ENCODE assay signal across 20 cellular contexts in genomic region chr2:30541680-30542079, GRCh38.
DNase-seq lines count a peak whose midpoint lies in the region; ATAC-seq, FAIRE-seq and TF ChIP-seq lines count a peak whose summit lies in the region.
"Had no signal": no experiment of that assay in that cellular context is flagged by ENCODE, and none has a peak within 500 bp of the region (broad histone marks: within the 10 kb centered on the region; RNA-seq: fewer than 3 reads in every experiment).

No MANE protein-coding gene starts in this region.

- no peak overlapping the region for H3K23ac ChIP-seq in neuronal stem cell (ENCODE audit: low read depth, low read length, poor library complexity)

- no peak for DNase-seq in activated CD4-positive, alpha-beta T cell treated with anti-CD3 and anti-CD28 coated beads, Interleukin-2, amount 10 ng/mL, durations not matched to agents 24 days and 14 days
- no peak for DNase-seq in activated CD4-positive, alpha-beta T cell treated with anti-CD3 and anti-CD28 coated beads, Interleukin-2, amount 50 U/mL, for 4 hours
- DNase-seq in Jurkat, Clone E6-1 (ENCODE audit: low read depth, low spot score), result peak; percentile 59
- peak; percentile 10 for DNase-seq in astrocyte (ENCODE audit: low read depth)
- no peak for DNase-seq in stimulated activated naive B cell treated with anti-CD40 and anti-IgM and Interleukin-4, amounts not matched to agents 10 μg/mL and 1 μg/mL and 100 μg/mL, for 72 hours
- no peak for DNase-seq in neuronal stem cell (ENCODE audit: low spot score)
- DNase-seq in adrenal gland, result no peak
- DNase-seq in NCI-H510A treated with DMSO at 0.1 percent for 48 hours (lab: John Stamatoyannopoulos, UW), result no peak
- DNase-seq: 8988T; CD8-positive, alpha-beta memory T cell; GDM1; HCEC 1CT; IMR-90; NCI-H1048; NCI-H146; NCI-H2081 treated with DMSO at 0.1 percent for 48 hours; NCI-H510A; NCI-H82 had no signal

- H3K4me1 ChIP-seq in astrocyte (ENCODE audit: insufficient read depth, low read length) (no peaks in the 10 kb centered on the region), neuronal stem cell (ENCODE audit: control insufficient read depth in 2 of 2, insufficient read depth in 1 of 2, low read depth in 1 of 2, low read length in 2 of 2) (no peaks in the 10 kb centered on the region), adrenal gland (replicated peaks in 1 of 2) (no peaks in the 10 kb centered on the region)

- H3K79me2 ChIP-seq in astrocyte (ENCODE audit: insufficient read depth, low read length), result no peaks in the 10 kb centered on the region

- no peak overlapping the region for H3K4ac ChIP-seq in neuronal stem cell (ENCODE audit: low read length)

- H3K36me3 Mint-ChIP-seq in activated CD4-positive, alpha-beta T cell treated with anti-CD3 and anti-CD28 coated beads, Interleukin-2, amount 10 ng/mL, durations not matched to agents 24 days and 14 days (ENCODE audit: low read depth), result peaks cover 15% of the 10 kb centered on the region
- peaks cover 2% of the 10 kb centered on the region for H3K36me3 Mint-ChIP-seq in astrocyte (ENCODE audit: low read depth, unreplicated experiment)
- H3K36me3 Mint-ChIP-seq in stimulated activated naive B cell treated with anti-CD40 and anti-IgM and Interleukin-4, amounts not matched to agents 10 μg/mL and 1 μg/mL and 100 μg/mL, for 72 hours, result peaks cover 32 to 58% of the 10 kb centered on the region in 2 donors

- H4K8ac ChIP-seq in neuronal stem cell (ENCODE audit: low read depth, low read length), result no peak overlapping the region

- FAIRE-seq in astrocyte (lab: Jason Lieb, UNC), result no peak
- FAIRE-seq: D721Med had no signal

- H3K9ac ChIP-seq in astrocyte (ENCODE audit: low read length) (no peak overlapping the region), neuronal stem cell (ENCODE audit: low read depth, low read length, poor library complexity) (no peak overlapping the region)
- H3K9ac ChIP-seq: BLaER1 treated with 17β-estradiol and CSF1 and Interleukin-3, amounts not matched to agents 10 nM and 100 nM had no signal

- intact Hi-C loops in activated CD4-positive, alpha-beta T cell treated with anti-CD3 and anti-CD28 coated beads, Interleukin-2, amount 10 ng/mL, durations not matched to agents 24 days and 14 days (cut with micrococcal nuclease), result no loop called here
- intact Hi-C loops in adrenal gland (cut with DNase I), result no loop called here

- H3K27ac ChIP-seq in astrocyte (ENCODE audit: low read depth, low read length), result no peak overlapping the region
- no peak overlapping the region for H3K27ac ChIP-seq in neuronal stem cell (replicated peaks; ENCODE audit: low read length)
- no peak overlapping the region for H3K27ac ChIP-seq in adrenal gland
- H3K27ac ChIP-seq: BLaER1 treated with 17β-estradiol and CSF1 and Interleukin-3, amounts not matched to agents 10 nM and 100 nM had no signal

- no peak overlapping the region for H2AFZ ChIP-seq in astrocyte (ENCODE audit: low read depth, low read length)
- H2AFZ ChIP-seq in neuronal stem cell (ENCODE audit: low read length), result no peak overlapping the region

- H4K91ac ChIP-seq in neuronal stem cell (ENCODE audit: low read depth, low read length, poor library complexity), result no peak overlapping the region

- H2BK12ac ChIP-seq in neuronal stem cell (ENCODE audit: low read length), result no peak overlapping the region

- H3K9me3 ChIP-seq in astrocyte (ENCODE audit: insufficient read depth, low read depth, low read length) (no peaks in the 10 kb centered on the region), neuronal stem cell (replicated peaks in 1 of 2; ENCODE audit: control insufficient read depth in 2 of 2, insufficient read depth in 1 of 2, low read depth in 1 of 2, low read length in 2 of 2) (peaks cover 0 to 2% of the 10 kb centered on the region in 2 donors), adrenal gland (replicated peaks in 1 of 3) (no peaks in the 10 kb centered on the region)

- no CpG with 5 or more reads among the region's 1 CpG for WGBS in neuronal stem cell (ENCODE audit: extremely low coverage in 2 of 2, insufficient read length in 2 of 2, insufficient replicate concordance in 1 of 2), 2 donors
- 96 to 100% (median 98%) methylated on average over 1 of the region's 1 CpG for WGBS in adrenal gland, 4 donors

- H2BK15ac ChIP-seq in neuronal stem cell (ENCODE audit: low read length), result no peak overlapping the region

- H3K79me1 ChIP-seq in neuronal stem cell (ENCODE audit: low read depth, low read length), result no peaks in the 10 kb centered on the region

- H3K4me2 ChIP-seq in astrocyte (ENCODE audit: low read length), result no peak overlapping the region
- no peak overlapping the region for H3K4me2 ChIP-seq in neuronal stem cell (ENCODE audit: insufficient read depth, low read length, poor library complexity, severe bottlenecking)
- H3K4me2 ChIP-seq: BLaER1 treated with 17β-estradiol and CSF1 and Interleukin-3, amounts not matched to agents 10 nM and 100 nM had no signal

- no peak overlapping the region for H2BK5ac ChIP-seq in neuronal stem cell (ENCODE audit: low read length)

- H3K4me3 Mint-ChIP-seq in activated CD4-positive, alpha-beta T cell treated with anti-CD3 and anti-CD28 coated beads, Interleukin-2, amount 10 ng/mL, durations not matched to agents 24 days and 14 days, result no peak overlapping the region
- H3K4me3 Mint-ChIP-seq in astrocyte (ENCODE audit: unreplicated experiment), result no peak overlapping the region
- no peak overlapping the region for H3K4me3 Mint-ChIP-seq in stimulated activated naive B cell treated with anti-CD40 and anti-IgM and Interleukin-4, amounts not matched to agents 10 μg/mL and 1 μg/mL and 100 μg/mL, for 72 hours
- H3K4me3 Mint-ChIP-seq: CD8-positive, alpha-beta memory T cell had no signal

- H3K27ac Mint-ChIP-seq in activated CD4-positive, alpha-beta T cell treated with anti-CD3 and anti-CD28 coated beads, Interleukin-2, amount 10 ng/mL, durations not matched to agents 24 days and 14 days, result peak overlapping the region; percentile 9
- H3K27ac Mint-ChIP-seq in astrocyte (ENCODE audit: unreplicated experiment), result no peak overlapping the region
- H3K27ac Mint-ChIP-seq in stimulated activated naive B cell treated with anti-CD40 and anti-IgM and Interleukin-4, amounts not matched to agents 10 μg/mL and 1 μg/mL and 100 μg/mL, for 72 hours, result peak overlapping the region; percentile 72

- H3K27me3 ChIP-seq in astrocyte (ENCODE audit: insufficient read depth, low read length) (no peaks in the 10 kb centered on the region), neuronal stem cell (ENCODE audit: control insufficient read depth in 3 of 3, insufficient read depth in 3 of 3, low read depth in 1 of 3, low read length in 3 of 3) (no peaks in the 10 kb centered on the region), adrenal gland (no peaks in the 10 kb centered on the region)
- H3K27me3 ChIP-seq: BLaER1 treated with 17β-estradiol and CSF1 and Interleukin-3, amounts not matched to agents 10 nM and 100 nM had no signal

- H3K14ac ChIP-seq in neuronal stem cell (ENCODE audit: low read length), result no peak overlapping the region

- no peak overlapping the region for H2AK5ac ChIP-seq in neuronal stem cell (ENCODE audit: low read depth, low read length)

- H3K4me3 ChIP-seq in Jurkat, Clone E6-1 (ENCODE audit: low read length), result no peak overlapping the region
- H3K4me3 ChIP-seq in astrocyte (ENCODE audit: insufficient read depth, low read depth, low read length) (no peak overlapping the region), neuronal stem cell (ENCODE audit: low read length in 2 of 2) (no peak overlapping the region), adrenal gland (no peak overlapping the region)
- H3K4me3 ChIP-seq: BLaER1 treated with 17β-estradiol and CSF1 and Interleukin-3, amounts not matched to agents 10 nM and 100 nM had no signal

- H3K4me1 Mint-ChIP-seq in activated CD4-positive, alpha-beta T cell treated with anti-CD3 and anti-CD28 coated beads, Interleukin-2, amount 10 ng/mL, durations not matched to agents 24 days and 14 days, result peaks cover 9% of the 10 kb centered on the region
- no peaks in the 10 kb centered on the region for H3K4me1 Mint-ChIP-seq in astrocyte (ENCODE audit: low read depth, unreplicated experiment)
- peaks cover 8 to 21% of the 10 kb centered on the region in 2 donors for H3K4me1 Mint-ChIP-seq in stimulated activated naive B cell treated with anti-CD40 and anti-IgM and Interleukin-4, amounts not matched to agents 10 μg/mL and 1 μg/mL and 100 μg/mL, for 72 hours

- H3K36me3 ChIP-seq in astrocyte (ENCODE audit: insufficient read depth, low read length), result no peaks in the 10 kb centered on the region
- H3K36me3 ChIP-seq in neuronal stem cell (replicated peaks in 1 of 2; ENCODE audit: control insufficient read depth in 2 of 2, insufficient read depth in 2 of 2, low read length in 2 of 2), result peaks cover 0 to 3% of the 10 kb centered on the region in 2 donors
- no peaks in the 10 kb centered on the region for H3K36me3 ChIP-seq in adrenal gland (replicated peaks in 1 of 2)

- no peak for ATAC-seq in stimulated activated naive B cell treated with anti-CD40 and anti-IgM and Interleukin-4, amounts not matched to agents 10 μg/mL and 1 μg/mL and 100 μg/mL, for 72 hours (replicated peaks)

- TF ChIP-seq CTCF in astrocyte (IDR thresholded peaks at IDR 0.05; ENCODE audit: insufficient read depth, low read depth, low read length), result no peak
- no peak for TF ChIP-seq CTCF in adrenal gland (IDR thresholded peaks at IDR 0.05)

- H3K18ac ChIP-seq in neuronal stem cell (ENCODE audit: low read length), result no peak overlapping the region

- no peaks in the 10 kb centered on the region for H4K20me1 ChIP-seq in astrocyte (ENCODE audit: insufficient read depth, low read length)
- H4K20me1 ChIP-seq: BLaER1 treated with 17β-estradiol and CSF1 and Interleukin-3, amounts not matched to agents 10 nM and 100 nM had no signal

- H3K9me3 Mint-ChIP-seq in activated CD4-positive, alpha-beta T cell treated with anti-CD3 and anti-CD28 coated beads, Interleukin-2, amount 10 ng/mL, durations not matched to agents 24 days and 14 days, result no peaks in the 10 kb centered on the region
- no peaks in the 10 kb centered on the region for H3K9me3 Mint-ChIP-seq in astrocyte (ENCODE audit: unreplicated experiment)
- H3K9me3 Mint-ChIP-seq in stimulated activated naive B cell treated with anti-CD40 and anti-IgM and Interleukin-4, amounts not matched to agents 10 μg/mL and 1 μg/mL and 100 μg/mL, for 72 hours, result peaks cover 7% of the 10 kb centered on the region in 2 donors

- no peaks in the 10 kb centered on the region for H3K27me3 Mint-ChIP-seq in activated CD4-positive, alpha-beta T cell treated with anti-CD3 and anti-CD28 coated beads, Interleukin-2, amount 10 ng/mL, durations not matched to agents 24 days and 14 days
- no peaks in the 10 kb centered on the region for H3K27me3 Mint-ChIP-seq in astrocyte (ENCODE audit: low read depth, unreplicated experiment)
- no peaks in the 10 kb centered on the region for H3K27me3 Mint-ChIP-seq in stimulated activated naive B cell treated with anti-CD40 and anti-IgM and Interleukin-4, amounts not matched to agents 10 μg/mL and 1 μg/mL and 100 μg/mL, for 72 hours
- H3K27me3 Mint-ChIP-seq: CD8-positive, alpha-beta memory T cell had no signal

- no peak overlapping the region for H2BK120ac ChIP-seq in neuronal stem cell (ENCODE audit: low read depth, low read length)

- TF ChIP-seq POLR2A in adrenal gland (IDR thresholded peaks at IDR 0.05), result no peak

Comparison
In these comparisons a context has a peak if more than half of its experiments do, and no peak if none do; other contexts are left out.
1. DNase-seq: peak in Jurkat, Clone E6-1 (single experiment) and astrocyte (single experiment); none in activated CD4-positive, alpha-beta T cell treated with anti-CD3 and anti-CD28 coated beads, Interleukin-2, amount 10 ng/mL, durations not matched to agents 24 days and 14 days (single experiment), activated CD4-positive, alpha-beta T cell treated with anti-CD3 and anti-CD28 coated beads, Interleukin-2, amount 50 U/mL, for 4 hours (0 of 2), stimulated activated naive B cell treated with anti-CD40 and anti-IgM and Interleukin-4, amounts not matched to agents 10 μg/mL and 1 μg/mL and 100 μg/mL, for 72 hours (single experiment), neuronal stem cell (single experiment), adrenal gland (0 of 7) and NCI-H510A treated with DMSO at 0.1 percent for 48 hours (single experiment).